In the genomic region with DNA sequence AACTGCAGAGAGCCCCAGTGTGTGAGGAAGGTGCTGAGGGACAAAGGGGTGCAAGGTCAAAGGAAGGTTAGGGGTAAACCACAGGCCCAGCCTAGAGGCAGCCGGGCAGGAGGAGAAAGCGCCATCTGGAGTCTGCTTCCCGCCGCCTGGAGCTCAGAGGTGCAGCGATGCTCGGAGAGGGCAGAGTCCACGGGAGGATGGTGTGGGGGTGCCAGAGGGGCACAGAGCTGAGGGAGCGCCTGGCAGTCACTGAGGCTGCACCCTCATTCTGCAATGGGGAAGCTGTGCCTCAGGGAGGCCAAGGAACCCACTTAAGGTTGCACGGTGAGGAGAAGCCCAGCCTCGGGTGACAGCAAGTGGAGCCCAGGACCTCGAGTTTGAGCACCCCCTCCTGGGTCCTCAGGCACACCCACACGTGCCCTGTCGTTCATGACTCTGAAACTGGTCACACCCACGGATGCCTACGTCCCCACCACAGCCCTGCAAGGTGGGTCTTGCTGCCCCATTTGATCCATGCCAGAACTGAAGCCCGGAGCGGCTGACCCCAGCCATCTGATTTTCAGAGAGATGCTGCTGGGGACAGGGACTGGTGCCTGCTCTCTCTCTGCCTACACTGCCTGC, we compare ENCODE assay signal across 15 cellular contexts. TPM values are rescaled to one million over a fixed set of nuclear protein-coding genes. Genes with fewer than 3 reads are reported as not detected.
A peak's percentile ranks its signal among the peaks of the same experiment; 100 is the strongest.
DNase-seq lines count a peak whose midpoint lies in the region; ATAC-seq and TF ChIP-seq lines count a peak whose summit lies in the region.
"Had no signal": no experiment of that assay in that cellular context is flagged by ENCODE, and none has a peak within 500 bp of the region (broad histone marks: within the 10 kb centered on the region; RNA-seq: fewer than 3 reads in every experiment).

No MANE protein-coding gene starts in this region.

- H3K9me2 ChIP-seq in PC-3 (replicated peaks; ENCODE audit: low read length): no peaks in the 10 kb centered on the region

- no peaks in the 10 kb centered on the region for H3K79me2 ChIP-seq in PC-3 (ENCODE audit: low read length)

- no peak overlapping the region for H3K4me2 ChIP-seq in PC-3 (ENCODE audit: low read length)

- peak overlapping the region in 1 of 2 donors; percentile 25 for H3K4me3 Mint-ChIP-seq in CD14-positive monocyte

- peaks cover 0 to 6% (median 0%) of the 10 kb centered on the region in 7 donors for H3K9me3 Mint-ChIP-seq in CD14-positive monocyte

- POLR2A ChIA-PET in PC-3 (lab: Charles Lee; ENCODE audit: unreplicated experiment): no interaction called here

- H3K36me3 Mint-ChIP-seq in CD14-positive monocyte: no peaks in the 10 kb centered on the region

- H3K27ac Mint-ChIP-seq in CD14-positive monocyte: peak overlapping the region in 1 of 7 donors; percentile 42

- H3K9ac ChIP-seq in PC-3 (ENCODE audit: low read length): no peak overlapping the region

- no TSS peak for BruUV-seq in PC-3 (replicated peaks; lab: Mats Ljungman, UMichigan)

- ATAC-seq in PC-3: no peak
- ATAC-seq: body of pancreas, Panc1 had no signal

- CTCF ChIA-PET in PC-3 (lab: Charles Lee): no interaction called here

- TF ChIP-seq POLR2A in stomach (IDR thresholded peaks at IDR 0.05): no peak

- 44 to 76% (median 54%) methylated on average over 9 to 17 of the region's 17 CpGs for WGBS in stomach, 5 donors

- H3K36me3 ChIP-seq in effector memory CD4-positive, alpha-beta T cell (ENCODE audit: control insufficient read depth, insufficient read depth, low read length): peaks cover 12% of the 10 kb centered on the region
- H3K36me3 ChIP-seq in stomach (no peaks in the 10 kb centered on the region), PC-3 (ENCODE audit: low read depth, low read length) (no peaks in the 10 kb centered on the region), H7 (replicated peaks; ENCODE audit: control insufficient read depth, insufficient read depth, low read length) (no peaks in the 10 kb centered on the region)
- H3K36me3 ChIP-seq: esophagus squamous epithelium, neutrophil, transverse colon had no signal

- no peaks in the 10 kb centered on the region for H3K27me3 ChIP-seq in effector memory CD4-positive, alpha-beta T cell (replicated peaks; ENCODE audit: control insufficient read depth, insufficient read depth, low read length, poor library complexity, severe bottlenecking)
- H3K27me3 ChIP-seq in stomach (peaks cover 0 to 51% (median 4%) of the 10 kb centered on the region in 3 donors), PC-3 (ENCODE audit: low read length) (no peaks in the 10 kb centered on the region), H7 (ENCODE audit: control insufficient read depth, insufficient read depth, low read length) (no peaks in the 10 kb centered on the region)
- H3K27me3 ChIP-seq: body of pancreas, neutrophil had no signal

- H3K4me3 ChIP-seq in effector memory CD4-positive, alpha-beta T cell (ENCODE audit: insufficient read depth, low read depth, low read length, poor library complexity, severe bottlenecking): peak overlapping the region; percentile 71
- H3K4me3 ChIP-seq in stomach: peak overlapping the region; percentile 14 to 37 (median 26)
- no peak overlapping the region for H3K4me3 ChIP-seq in PC-3 (ENCODE audit: low read length)
- H3K4me3 ChIP-seq in H7 (ENCODE audit: insufficient read depth, low read depth, low read length): no peak overlapping the region
- H3K4me3 ChIP-seq: body of pancreas had no signal

- no peak overlapping the region for H2AFZ ChIP-seq in PC-3 (ENCODE audit: low read length)

- peaks cover 8 to 14% (median 12%) of the 10 kb centered on the region in 3 donors for H3K27me3 Mint-ChIP-seq in CD14-positive monocyte (ENCODE audit: low read depth in 3 of 3)

- peaks cover 46% of the 10 kb centered on the region for H3K4me1 ChIP-seq in effector memory CD4-positive, alpha-beta T cell (ENCODE audit: control insufficient read depth, insufficient read depth, low read length, poor library complexity, severe bottlenecking)
- peaks cover 0 to 10% (median 4%) of the 10 kb centered on the region in 4 donors for H3K4me1 ChIP-seq in stomach
- H3K4me1 ChIP-seq in PC-3 (ENCODE audit: insufficient read depth, low read length): no peaks in the 10 kb centered on the region

- intact Hi-C loops in stomach (cut with DNase I; ENCODE audit: low total_unique reads) (no loop called here), PC-3 (cut with micrococcal nuclease) (no loop called here), CD14-positive monocyte (cut with micrococcal nuclease) (no loop called here)

- peak; percentile 9 to 22 for DNase-seq in stimulated activated CD4-positive, alpha-beta T cell treated with anti-CD3 and anti-CD28 coated beads, Interleukin-15, amount 100 ng/mL, for 1 hour (ENCODE audit: low read depth in 1 of 2, low spot score in 1 of 2)
- DNase-seq in stimulated activated CD4-positive, alpha-beta T cell treated with anti-CD3 and anti-CD28 coated beads, Interleukin-2, amount 100 ng/mL, for 48 hours: no peak
- DNase-seq in activated CD4-positive, alpha-beta T cell treated with anti-CD3 and anti-CD28 coated beads, Interleukin-2, amount 50 U/mL, for 48 hours: peak; percentile 47 to 54
- peak in 1 of 3 donors; percentile 15 for DNase-seq in effector memory CD4-positive, alpha-beta T cell
- DNase-seq in stomach (no peak), PC-3 (no peak), H7 (no peak), CD14-positive monocyte (ENCODE audit: low spot score) (no peak)
- DNase-seq: body of pancreas, esophagus squamous epithelium, NCI-H1930, transverse colon had no signal

- no peaks in the 10 kb centered on the region for H3K9me3 ChIP-seq in effector memory CD4-positive, alpha-beta T cell (ENCODE audit: control insufficient read depth, low read length)
- H3K9me3 ChIP-seq in stomach (peaks cover 0 to 8% (median 0%) of the 10 kb centered on the region in 4 donors), PC-3 (ENCODE audit: low read length) (no peaks in the 10 kb centered on the region)
- H3K9me3 ChIP-seq: body of pancreas, esophagus squamous epithelium, neutrophil, transverse colon had no signal

- no peak for TF ChIP-seq CTCF in stomach (IDR thresholded peaks at IDR 0.05)
- TF ChIP-seq CTCF in PC-3 (conservative IDR thresholded peaks at IDR 0.05; ENCODE audit: low read depth, low read length): no peak
- no peak for TF ChIP-seq CTCF in CD14-positive monocyte (IDR thresholded peaks at IDR 0.05)

- H4K20me1 ChIP-seq in PC-3 (ENCODE audit: low read length): no peaks in the 10 kb centered on the region

- H3K4me1 Mint-ChIP-seq in CD14-positive monocyte: peaks cover 3% of the 10 kb centered on the region

- H3F3A ChIP-seq in PC-3 (ENCODE audit: low read length, unreplicated experiment): no peaks in the 10 kb centered on the region

- no peak for TF ChIP-seq EP300 in stomach (IDR thresholded peaks at IDR 0.05)

- H3K27ac ChIP-seq in effector memory CD4-positive, alpha-beta T cell (ENCODE audit: insufficient read depth, low read length, poor library complexity, severe bottlenecking): peak overlapping the region; percentile 83
- H3K27ac ChIP-seq in stomach (no peak overlapping the region), PC-3 (ENCODE audit: low read length) (no peak overlapping the region)
- H3K27ac ChIP-seq: body of pancreas, neutrophil, VCaP had no signal

RNA-seq across cellular contexts. Expression of gene IL2RB, which starts 1.6 kb away (rescaled TPM):
- 1 to 10 TPM in 2 of 5 donors, under 1 TPM in 1, not detected in 2; 0.73 to 5.3 (median 5.2) TPM for total RNA-seq in stomach
- polyA plus RNA-seq in stomach: 1 to 10 TPM in 1 of 3 donors, under 1 TPM in 2; 0.44 to 2.6 (median 0.58) TPM
- total RNA-seq in PC-3 (2014; rRNA removed): not detected in 2 replicates
- 0.21 and 0.41 TPM in 2 replicates for total RNA-seq in H7 (2014; rRNA removed; shearing (Covaris generic))
- polyA plus RNA-seq in CD14-positive monocyte: 1 to 10 TPM in 1 of 2 donors, under 1 TPM in 1; 0.60 to 1.7 TPM

RNA-seq across cellular contexts. Expression of gene TMPRSS6, which starts 38.6 kb away (rescaled TPM):
- total RNA-seq in stomach: 1 to 10 TPM in 1 of 5 donors, not detected in 4; 1.5 TPM
- under 1 TPM; 0.25 to 0.62 (median 0.31) TPM for polyA plus RNA-seq in stomach
- 0.04 TPM in 1 of 2 replicates, not detected in the other for total RNA-seq in PC-3 (2014; rRNA removed)
- total RNA-seq in H7 (2014; rRNA removed; shearing (Covaris generic)): not detected in 2 replicates
- polyA plus RNA-seq in CD14-positive monocyte: not detected

RNA-seq across cellular contexts. Expression of gene C1QTNF6, which starts 39.9 kb away (rescaled TPM):
- 10 to 100 TPM in 1 of 5 donors, 1 to 10 TPM in 2, under 1 TPM in 1, not detected in 1; 0.45 to 10.4 (median 3.0) TPM for total RNA-seq in stomach
- 1 to 10 TPM; 2.3 to 4.5 (median 4.1) TPM for polyA plus RNA-seq in stomach
- total RNA-seq in PC-3 (2014; rRNA removed): 3.8 and 5.5 TPM in 2 replicates
- total RNA-seq in H7 (2014; rRNA removed; shearing (Covaris generic)): 4.9 and 5.4 TPM in 2 replicates
- polyA plus RNA-seq in CD14-positive monocyte: under 1 TPM; 0.14 to 0.24 TPM

Comparison
In these comparisons a context has a peak if more than half of its experiments do, and no peak if none do; other contexts are left out.
1. DNase-seq: peak in stimulated activated CD4-positive, alpha-beta T cell treated with anti-CD3 and anti-CD28 coated beads, Interleukin-15, amount 100 ng/mL, for 1 hour (2 of 2) and activated CD4-positive, alpha-beta T cell treated with anti-CD3 and anti-CD28 coated beads, Interleukin-2, amount 50 U/mL, for 48 hours (2 of 2); none in stimulated activated CD4-positive, alpha-beta T cell treated with anti-CD3 and anti-CD28 coated beads, Interleukin-2, amount 100 ng/mL, for 48 hours (0 of 2), stomach (single experiment), PC-3 (single experiment), H7 (single experiment) and CD14-positive monocyte (single experiment).
2. H3K4me3 ChIP-seq: peak in effector memory CD4-positive, alpha-beta T cell (single experiment) and stomach (4 of 4); none in PC-3 (single experiment) and H7 (single experiment).